Comparison of ENCODE assay signal across 8 cellular contexts in genomic region chr18:48827321-48828200, GRCh38.
A peak's percentile ranks its signal among the peaks of the same experiment; 100 is the strongest.
DNase-seq lines count a peak whose midpoint lies in the region; ATAC-seq and TF ChIP-seq lines count a peak whose summit lies in the region.

No MANE protein-coding gene starts in this region.

- no peaks in the 10 kb centered on the region for H3K27me3 ChIP-seq in ACC112 (ENCODE audit: insufficient read depth, low read length)
- no peaks in the 10 kb centered on the region for H3K27me3 ChIP-seq in lower lobe of right lung (ENCODE audit: low read depth)

- intact Hi-C loops in lower lobe of right lung (cut with DNase I): no loop called here

- H3K79me2 ChIP-seq in ACC112 (ENCODE audit: control insufficient read depth, insufficient read depth, low read length, unreplicated experiment): peaks cover 9% of the 10 kb centered on the region

- no peak overlapping the region for H2AFZ ChIP-seq in ACC112 (ENCODE audit: low read length, unreplicated experiment)

- no peak for TF ChIP-seq CTCF in lower lobe of right lung (IDR thresholded peaks at IDR 0.05)

- H3K4me1 ChIP-seq in ACC112 (ENCODE audit: control insufficient read depth, insufficient read depth, low read length, unreplicated experiment) (peaks cover 51% of the 10 kb centered on the region), lower lobe of right lung (peaks cover 63% of the 10 kb centered on the region)

- H3K27ac ChIP-seq in ACC112 (ENCODE audit: low read depth, low read length) (peak overlapping the region; percentile 79), caudate nucleus (ENCODE audit: low read depth, low read length) (peak overlapping the region; percentile 48), lower lobe of right lung (peak overlapping the region; percentile 51)

- H3K4me3 ChIP-seq in ACC112 (ENCODE audit: low read depth, low read length) (peak overlapping the region; percentile 35; the same call in 1 of the 2 replicates), lower lobe of right lung (no peak overlapping the region)

- ATAC-seq in lower lobe of right lung: no peak
- ATAC-seq in GM18909 (IDR thresholded peaks at IDR 0.05; ENCODE audit: poor library complexity, unreplicated experiment): no peak
- no peak for ATAC-seq in HG02610 (IDR thresholded peaks at IDR 0.05; ENCODE audit: unreplicated experiment)
- no peak for ATAC-seq in HG02759 (IDR thresholded peaks at IDR 0.05; ENCODE audit: unreplicated experiment)

- H3K36me3 ChIP-seq in ACC112 (ENCODE audit: insufficient read depth, low read length) (peaks cover 9% of the 10 kb centered on the region; the same call in 1 of the 2 replicates), lower lobe of right lung (no peaks in the 10 kb centered on the region)

- no peaks in the 10 kb centered on the region for H3K9me3 ChIP-seq in lower lobe of right lung

- peak; percentile 29 for DNase-seq in NCI-H128 (lab: John Stamatoyannopoulos, UW; ENCODE audit: unreplicated experiment)
- peak in 1 of 61 donors; percentile 43 for DNase-seq in caudate nucleus (lab: John Stamatoyannopoulos, UW)
- DNase-seq in lower lobe of right lung: peak; percentile 28
- no peak for DNase-seq in glomerular visceral epithelial cell (ENCODE audit: extremely low spot score)
